14 cellular contexts compared by ENCODE assay signal in the genomic region with DNA sequence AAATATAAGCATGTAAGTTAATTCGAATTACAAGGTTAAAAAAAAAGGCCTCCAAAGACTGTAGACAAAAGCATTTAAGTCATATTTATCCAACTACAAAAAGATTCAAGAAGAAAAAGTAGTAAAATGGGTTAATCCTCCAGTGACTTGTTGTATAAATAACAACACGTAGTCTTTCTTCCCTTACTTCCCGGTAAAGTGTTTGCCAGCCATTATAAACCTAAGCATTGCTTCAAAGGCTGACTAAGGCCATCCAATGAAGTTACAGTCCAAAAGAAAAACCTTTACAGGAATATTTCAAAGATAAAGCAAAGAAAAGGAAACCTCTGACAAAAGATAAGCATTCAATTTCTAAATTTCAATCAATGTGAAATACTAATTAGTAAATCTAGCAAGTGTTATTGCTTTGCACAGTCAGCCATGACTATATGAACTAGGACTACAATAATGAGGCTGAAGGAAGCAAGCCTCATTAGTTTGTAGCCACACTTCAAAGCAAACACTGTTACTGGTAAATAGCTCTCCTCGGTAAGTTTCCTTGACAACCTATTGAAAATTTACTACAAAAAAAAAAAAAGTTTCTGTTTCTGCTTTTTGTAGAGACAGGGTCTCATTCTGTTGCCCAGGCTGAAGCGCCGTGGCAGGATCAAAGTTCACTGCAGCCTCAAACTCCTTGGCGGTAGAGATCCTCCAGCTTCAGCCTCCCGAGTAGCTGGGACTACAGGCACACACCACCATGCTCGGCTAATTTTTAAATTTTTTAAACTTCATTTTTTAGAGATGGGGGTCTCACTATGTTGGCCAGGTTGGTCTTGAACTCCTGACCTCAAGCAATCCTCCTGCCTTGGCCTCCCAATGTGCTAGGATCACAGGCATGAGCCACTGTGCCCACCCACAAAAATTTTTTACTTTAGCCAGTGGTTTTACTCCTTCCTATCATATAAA. TPM values are rescaled to one million over a fixed set of nuclear protein-coding genes. Genes with fewer than 3 reads are reported as not detected.
DNase-seq lines count a peak whose midpoint lies in the region; ATAC-seq and TF ChIP-seq lines count a peak whose summit lies in the region.
"Had no signal": no experiment of that assay in that cellular context is flagged by ENCODE, and none has a peak within 500 bp of the region (broad histone marks: within the 10 kb centered on the region; RNA-seq: fewer than 3 reads in every experiment).

No MANE protein-coding gene starts in this region.

- no peak for TF ChIP-seq EP300 in sigmoid colon (IDR thresholded peaks at IDR 0.05)

- CTCF ChIA-PET in GM10248 (lab: Yijun Ruan, JAX) (interaction anchor here (0.6 to 1.2 kb wide), 5 partner anchors 8 to 257 kb away, joined by 3 to 4 read pairs (median 3); no protein-coding TSS in a partner anchor), WTC11 (lab: Charles Lee) (no interaction called here)

- H3K36me3 ChIP-seq in sigmoid colon, result no peaks in the 10 kb centered on the region
- H3K36me3 ChIP-seq: left lung had no signal

- H3K36me3 Mint-ChIP-seq in WTC11 (no peaks in the 10 kb centered on the region), nephron (ENCODE audit: low read depth) (peaks cover 7% of the 10 kb centered on the region)
- peaks cover 2% of the 10 kb centered on the region for H3K36me3 Mint-ChIP-seq in activated naive CD8-positive, alpha-beta T cell treated with anti-CD3 and anti-CD28 coated beads, Interleukin-2, amount 50 U/mL, for 24 hours (ENCODE audit: low read depth)

- POLR2A ChIA-PET in GM10248 (lab: Yijun Ruan, JAX) (interaction anchor here (0.7 to 1.1 kb wide), 2 partner anchors 9 to 110 kb away, joined by 3 to 4 read pairs; a partner anchor contains a TSS), WTC11 (lab: Charles Lee) (no interaction called here)

- H3K27ac ChIP-seq in sigmoid colon, result no peak overlapping the region
- H3K27ac ChIP-seq: left lung had no signal

- no peaks in the 10 kb centered on the region for H3K9me3 ChIP-seq in sigmoid colon
- H3K9me3 ChIP-seq: BE2C, left lung had no signal

- H3K4me1 Mint-ChIP-seq in WTC11 (no peaks in the 10 kb centered on the region), nephron (peaks cover 47% of the 10 kb centered on the region)
- peaks cover 37% of the 10 kb centered on the region for H3K4me1 Mint-ChIP-seq in activated naive CD8-positive, alpha-beta T cell treated with anti-CD3 and anti-CD28 coated beads, Interleukin-2, amount 50 U/mL, for 24 hours

- 57 to 69% methylated on average over 9 of the region's 9 CpGs for WGBS in sigmoid colon, 2 donors

- H3K27ac Mint-ChIP-seq in WTC11 (no peak overlapping the region), nephron (peak overlapping the region; percentile 51 to 67 (median 61))
- no peak overlapping the region for H3K27ac Mint-ChIP-seq in activated naive CD8-positive, alpha-beta T cell treated with anti-CD3 and anti-CD28 coated beads, Interleukin-2, amount 50 U/mL, for 24 hours
- H3K27ac Mint-ChIP-seq: activated CD8-positive, alpha-beta T cell treated with anti-CD3 and anti-CD28 coated beads, Interleukin-2, amount 10 ng/mL, durations not matched to agents 7 days and 5 days; HFFc6 had no signal

- no peaks in the 10 kb centered on the region for H3K27me3 ChIP-seq in sigmoid colon
- H3K27me3 ChIP-seq: BE2C, left lung had no signal

- H3K27me3 Mint-ChIP-seq in WTC11 (ENCODE audit: low read depth), result no peaks in the 10 kb centered on the region
- H3K27me3 Mint-ChIP-seq in nephron (ENCODE audit: low read depth), result no peaks in the 10 kb centered on the region
- no peaks in the 10 kb centered on the region for H3K27me3 Mint-ChIP-seq in activated naive CD8-positive, alpha-beta T cell treated with anti-CD3 and anti-CD28 coated beads, Interleukin-2, amount 50 U/mL, for 24 hours

- TF ChIP-seq CTCF in GM10248 (IDR thresholded peaks at IDR 0.05; ENCODE audit: control extremely low read depth, extremely low read depth, low read depth, missing control alignments), result no peak
- no peak for TF ChIP-seq CTCF in GM20000 (IDR thresholded peaks at IDR 0.05; ENCODE audit: extremely low read depth, missing control alignments)
- TF ChIP-seq CTCF in WTC11 (IDR thresholded peaks at IDR 0.05), result no peak
- TF ChIP-seq CTCF in nephron (IDR thresholded peaks at IDR 0.05; ENCODE audit: unreplicated experiment in 3 of 3), result no peak
- no peak for TF ChIP-seq CTCF in sigmoid colon (IDR thresholded peaks at IDR 0.05)

- H3K4me3 ChIP-seq in sigmoid colon, result no peak overlapping the region
- H3K4me3 ChIP-seq: left lung had no signal

- ATAC-seq in WTC11, result no peak
- no peak for ATAC-seq in activated naive CD8-positive, alpha-beta T cell treated with anti-CD3 and anti-CD28 coated beads, Interleukin-2, amount 50 U/mL, for 24 hours
- ATAC-seq: activated CD8-positive, alpha-beta T cell treated with anti-CD3 and anti-CD28 coated beads, Interleukin-2, amount 10 ng/mL, durations not matched to agents 7 days and 5 days; left lung had no signal

- H3K9me3 Mint-ChIP-seq in WTC11, result no peaks in the 10 kb centered on the region
- no peaks in the 10 kb centered on the region for H3K9me3 Mint-ChIP-seq in nephron
- no peaks in the 10 kb centered on the region for H3K9me3 Mint-ChIP-seq in activated naive CD8-positive, alpha-beta T cell treated with anti-CD3 and anti-CD28 coated beads, Interleukin-2, amount 50 U/mL, for 24 hours
- H3K9me3 Mint-ChIP-seq: HFFc6 had no signal

- intact Hi-C loops in sigmoid colon (cut with DNase I), result no loop called here

- H3K4me1 ChIP-seq in sigmoid colon, result peaks cover 0 to 24% (median 15%) of the 10 kb centered on the region in 4 donors

- peak; percentile 58 for DNase-seq in GM10248 (ENCODE audit: extremely low spot score)
- DNase-seq in GM20000 (ENCODE audit: low spot score), result peak; percentile 44
- DNase-seq in WTC11 (ENCODE audit: low spot score), result no peak
- DNase-seq in activated CD4-positive, alpha-beta T cell treated with anti-CD3 and anti-CD28 coated beads, Interleukin-2, amount 50 U/mL, for 1 hour, result no peak
- no peak for DNase-seq in activated naive CD8-positive, alpha-beta T cell treated with anti-CD3 and anti-CD28 coated beads, Interleukin-2, amount 50 U/mL, for 24 hours
- no peak for DNase-seq in sigmoid colon
- DNase-seq: activated CD8-positive, alpha-beta T cell treated with anti-CD3 and anti-CD28 coated beads, Interleukin-2, amount 10 ng/mL, durations not matched to agents 7 days and 5 days; amniotic stem cell; BE2C; HFFc6; left lung; NCI-H1417 treated with DMSO at 0.1 percent for 48 hours; stimulated activated CD4-positive, alpha-beta T cell treated with anti-CD3 and anti-CD28 coated beads, Interleukin-12 subunit alpha, Interleukin-12 subunit beta, amount 100 ng/mL, for 4 hours had no signal

- H3K4me3 Mint-ChIP-seq in WTC11 (no peak overlapping the region), nephron (no peak overlapping the region)
- H3K4me3 Mint-ChIP-seq in activated naive CD8-positive, alpha-beta T cell treated with anti-CD3 and anti-CD28 coated beads, Interleukin-2, amount 50 U/mL, for 24 hours, result no peak overlapping the region
- H3K4me3 Mint-ChIP-seq: activated CD8-positive, alpha-beta T cell treated with anti-CD3 and anti-CD28 coated beads, Interleukin-2, amount 10 ng/mL, durations not matched to agents 7 days and 5 days; HFFc6 had no signal

- no peak for TF ChIP-seq POLR2A in sigmoid colon (IDR thresholded peaks at IDR 0.05)

TF ChIP-seq in WTC11, 78 proteins besides CTCF, POLR2A, EP300 and RAD21:
- TF ChIP-seq ZNF121 (CRISPR knock-in tag; IDR thresholded peaks at IDR 0.05) (0 out of 2 replicates have a peak, but pooled peaks have one; percentile 12), SOX15 (CRISPR knock-in tag; IDR thresholded peaks at IDR 0.05) (no peak)

RNA-seq across cellular contexts. Expression of a gene that starts 46.0 kb away (rescaled TPM):
- 24.6 to 30.0 TPM (median 24.8 TPM) in 3 replicates for total RNA-seq in WTC11 (2021)
- total RNA-seq in sigmoid colon, result 10 to 100 TPM; 31.4 to 45.7 (median 37.5) TPM
- 10 to 100 TPM in 2 of 3 donors, 1 to 10 TPM in 1; 6.0 to 12.2 (median 10.8) TPM for polyA plus RNA-seq in sigmoid colon

Comparison
In these comparisons a context has a peak if more than half of its experiments do, and no peak if none do; other contexts are left out.
1. DNase-seq: peak in GM10248 (single experiment) and GM20000 (single experiment); none in WTC11 (single experiment), activated CD4-positive, alpha-beta T cell treated with anti-CD3 and anti-CD28 coated beads, Interleukin-2, amount 50 U/mL, for 1 hour (single experiment), activated naive CD8-positive, alpha-beta T cell treated with anti-CD3 and anti-CD28 coated beads, Interleukin-2, amount 50 U/mL, for 24 hours (single experiment) and sigmoid colon (single experiment).
2. H3K27ac Mint-ChIP-seq: peak in nephron (3 of 3); none in WTC11 (single experiment) and activated naive CD8-positive, alpha-beta T cell treated with anti-CD3 and anti-CD28 coated beads, Interleukin-2, amount 50 U/mL, for 24 hours (single experiment).